ENCODE assay signal across 19 cellular contexts in the genomic region with DNA sequence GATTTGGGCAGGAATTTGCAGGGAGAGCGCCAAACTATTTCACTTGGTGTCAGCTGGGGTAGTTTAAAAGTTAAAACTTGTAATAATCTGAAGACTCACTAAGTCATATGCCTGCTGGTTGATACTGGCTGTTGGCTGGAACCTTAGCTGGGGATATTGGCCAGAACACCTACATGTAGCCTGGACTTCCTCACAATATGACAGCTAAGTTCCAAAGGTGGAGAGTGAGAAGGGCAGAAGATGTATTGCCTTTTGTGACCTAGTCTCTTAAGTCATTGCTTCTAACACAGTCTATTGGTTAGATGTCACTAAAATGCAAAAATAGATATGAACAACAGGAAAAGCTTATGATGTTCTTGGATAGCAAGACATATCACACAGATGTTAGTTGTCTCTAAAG.
"Had no signal": no experiment of that assay in that cellular context is flagged by ENCODE, and none has a peak within 500 bp of the region (broad histone marks: within the 10 kb centered on the region; RNA-seq: fewer than 3 reads in every experiment).

No MANE protein-coding gene starts in this region.

- H3K4me3 Mint-ChIP-seq: IgD-negative memory B cell had no signal

- DNase-seq: Kasumi-1, MM.1S, NCI-H1092 treated with DMSO at 0.1 percent for 48 hours, NCI-H1436, NCI-H187, NCI-H2029 treated with DMSO at 0.1 percent for 48 hours, NCI-H2107, NCI-H226, NCI-H446, NCI-H510A, NCI-H524 treated with DMSO at 0.1 percent for 48 hours, NCI-H69, NCI-H774, RPMI8226, SHP77 had no signal

- H3K27ac Mint-ChIP-seq: IgD-negative memory B cell had no signal

- H3K4me3 ChIP-seq: K562 had no signal

- H3K27ac ChIP-seq: KMS-11 had no signal

- H3K27me3 Mint-ChIP-seq: IgD-negative memory B cell had no signal

- ATAC-seq: K562, SK-N-SH treated with all-trans-retinoic acid at 6 μM for 48 hours had no signal
